In genomic region chr19:32354345-32354744, GRCh38 we compare ENCODE assay signal across 33 cellular contexts.
"Had no signal": no experiment of that assay in that cellular context is flagged by ENCODE, and none has a peak within 500 bp of the region (broad histone marks: within the 10 kb centered on the region; RNA-seq: fewer than 3 reads in every experiment).

No MANE protein-coding gene starts in this region.

- H3K27me3 ChIP-seq: ascending aorta, SJSA1 had no signal

- H3K4me2 ChIP-seq: SK-N-SH had no signal

- H3K27me3 Mint-ChIP-seq: activated CD4-positive, alpha-beta T cell treated with anti-CD3 and anti-CD28 coated beads for 36 hours; activated CD4-positive, alpha-beta T cell treated with anti-CD3 and anti-CD28 coated beads, Interleukin-2, amount 10 ng/mL, durations not matched to agents 7 days and 5 days; activated naive CD4-positive, alpha-beta T cell treated with anti-CD3 and anti-CD28 coated beads, Interleukin-2, amount 50 U/mL, for 24 hours; activated naive CD8-positive, alpha-beta T cell treated with anti-CD3 and anti-CD28 coated beads, Interleukin-2, amount 10 ng/mL, durations not matched to agents 7 days and 5 days; activated T-cell treated with anti-CD3 and anti-CD28 coated beads, Interleukin-2, amount 50 U/mL, for 24 hours had no signal

- ATAC-seq: activated CD4-positive, alpha-beta T cell treated with anti-CD3 and anti-CD28 coated beads for 36 hours; activated CD4-positive, CD25-positive, alpha-beta regulatory T cell treated with anti-CD3 and anti-CD28 coated beads, Interleukin-2, amount 50 U/mL, for 24 hours; activated CD8-positive, alpha-beta T cell treated with anti-CD3 and anti-CD28 coated beads, Interleukin-2, amount 10 ng/mL, durations not matched to agents 7 days and 5 days; Panc1 had no signal

- H3K4me3 Mint-ChIP-seq: activated CD4-positive, alpha-beta T cell treated with anti-CD3 and anti-CD28 coated beads for 36 hours; activated CD4-positive, alpha-beta T cell treated with anti-CD3 and anti-CD28 coated beads, Interleukin-2, amount 10 ng/mL, durations not matched to agents 7 days and 5 days; activated CD8-positive, alpha-beta T cell treated with anti-CD3 and anti-CD28 coated beads, Interleukin-2, amount 10 ng/mL, durations not matched to agents 7 days and 5 days; activated naive CD4-positive, alpha-beta T cell treated with anti-CD3 and anti-CD28 coated beads, Interleukin-2, amount 50 U/mL, for 24 hours; activated naive CD8-positive, alpha-beta T cell treated with anti-CD3 and anti-CD28 coated beads, Interleukin-2, amount 10 ng/mL, durations not matched to agents 7 days and 5 days; activated T-cell treated with anti-CD3 and anti-CD28 coated beads, Interleukin-2, amount 50 U/mL, for 24 hours; T-helper 1 cell treated with Interleukin-12 subunit alpha and Interleukin-12 subunit beta and Interleukin-4 antibody, amounts not matched to agents 30 μg/mL and 1 μg/mL, for 36 hours; T-helper 2 cell treated with Interferon-gamma antibody and Interleukin-4, amounts not matched to agents 5 μg/mL and 100 μg/mL, for 36 hours had no signal

- H3K9me3 Mint-ChIP-seq: activated CD4-positive, alpha-beta T cell treated with anti-CD3 and anti-CD28 coated beads, Interleukin-2, amount 10 ng/mL, durations not matched to agents 7 days and 5 days; activated naive CD4-positive, alpha-beta T cell treated with anti-CD3 and anti-CD28 coated beads, Interleukin-2, amount 50 U/mL, for 24 hours; activated T-cell treated with anti-CD3 and anti-CD28 coated beads, Interleukin-2, amount 50 U/mL, for 24 hours; activated T-helper 2 cell treated with anti-CD3 and anti-CD28 coated beads, Interferon-gamma antibody, Interleukin-2, Interleukin-4, amounts not matched to agents 10 μg/mL and 5 μg/mL and 100 μg/mL, durations not matched to agents 14 hours and 24 hours and 36 hours; T-helper 1 cell treated with Interleukin-12 subunit alpha and Interleukin-12 subunit beta and Interleukin-4 antibody, amounts not matched to agents 30 μg/mL and 1 μg/mL, for 36 hours; T-helper 2 cell treated with Interferon-gamma antibody and Interleukin-4, amounts not matched to agents 5 μg/mL and 100 μg/mL, for 36 hours had no signal

- H3K27ac Mint-ChIP-seq: activated CD4-positive, alpha-beta T cell treated with anti-CD3 and anti-CD28 coated beads for 36 hours; activated CD4-positive, alpha-beta T cell treated with anti-CD3 and anti-CD28 coated beads, Interleukin-2, amount 10 ng/mL, durations not matched to agents 7 days and 5 days; activated CD8-positive, alpha-beta T cell treated with anti-CD3 and anti-CD28 coated beads, Interleukin-2, amount 10 ng/mL, durations not matched to agents 7 days and 5 days; activated naive CD8-positive, alpha-beta T cell treated with anti-CD3 and anti-CD28 coated beads, Interleukin-2, amount 10 ng/mL, durations not matched to agents 7 days and 5 days; T-helper 1 cell treated with Interleukin-12 subunit alpha and Interleukin-12 subunit beta and Interleukin-4 antibody, amounts not matched to agents 30 μg/mL and 1 μg/mL, for 36 hours had no signal

- H3K4me3 ChIP-seq: ascending aorta, SJSA1 had no signal

- H3K9me3 ChIP-seq: ascending aorta, SJSA1, SK-N-SH had no signal

- H3K27ac ChIP-seq: ascending aorta, SJSA1 had no signal

- FAIRE-seq: TTC549 had no signal

- DNase-seq: activated CD4-positive, alpha-beta T cell treated with anti-CD3 and anti-CD28 coated beads for 36 hours; activated CD4-positive, alpha-beta T cell treated with anti-CD3 and anti-CD28 coated beads, Interleukin-2, amount 10 ng/mL, durations not matched to agents 7 days and 5 days; activated CD4-positive, alpha-beta T cell treated with anti-CD3 and anti-CD28 coated beads, Interleukin-2, amount 50 U/mL, for 48 hours; activated CD8-positive, alpha-beta T cell treated with anti-CD3 and anti-CD28 coated beads, Interleukin-2, amount 10 ng/mL, durations not matched to agents 7 days and 5 days; activated gamma-delta T cell; activated naive CD4-positive, alpha-beta T cell treated with Interleukin-2 at 50 U/mL for 16 hours; activated naive CD8-positive, alpha-beta T cell treated with anti-CD3 and anti-CD28 coated beads, Interleukin-2, amount 10 ng/mL, durations not matched to agents 7 days and 5 days; activated T-cell treated with anti-CD3 and anti-CD28 coated beads, Interleukin-2, amount 50 U/mL, for 24 hours; amygdala; caudate nucleus; cerebellar nuclear complex; Kasumi-1; KG1; MM.1S; MV-4-11; NCI-H1092; NCI-H146; NCI-H187; NCI-H2029 treated with DMSO at 0.1 percent for 48 hours; NCI-H2107; NCI-H345; NCI-H524 treated with DMSO at 0.1 percent for 48 hours; SHP77; SK-N-SH had no signal
